Comparison of ENCODE assay signal across 14 cellular contexts in genomic region chr3:30637310-30638227, GRCh38. TPM values are rescaled to one million over a fixed set of nuclear protein-coding genes. Genes with fewer than 3 reads are reported as not detected.
DNase-seq lines count a peak whose midpoint lies in the region; ATAC-seq and TF ChIP-seq lines count a peak whose summit lies in the region.
"Had no signal": no experiment of that assay in that cellular context is flagged by ENCODE, and none has a peak within 500 bp of the region (broad histone marks: within the 10 kb centered on the region; RNA-seq: fewer than 3 reads in every experiment).

No MANE protein-coding gene starts in this region.

- no peaks in the 10 kb centered on the region for H3K27me3 ChIP-seq in SU-DHL-6 (ENCODE audit: low read length)

- H2AFZ ChIP-seq in SU-DHL-6 (ENCODE audit: low read depth, low read length, severe bottlenecking), result no peak overlapping the region

- H3K9ac ChIP-seq in SU-DHL-6 (ENCODE audit: low read length), result no peak overlapping the region

- H3K9me2 ChIP-seq in SU-DHL-6 (replicated peaks; ENCODE audit: insufficient read depth, low read length), result no peaks in the 10 kb centered on the region

- H3K27ac ChIP-seq in SU-DHL-6 (ENCODE audit: low read depth, low read length), result peak overlapping the region; percentile 65

- peaks cover 39% of the 10 kb centered on the region for H3K36me3 Mint-ChIP-seq in activated naive CD4-positive, alpha-beta T cell treated with anti-CD3 and anti-CD28 coated beads, Interleukin-2, amount 50 U/mL, for 24 hours
- H3K36me3 Mint-ChIP-seq in central memory CD8-positive, alpha-beta T cell (ENCODE audit: insufficient read depth), result peaks cover 17% of the 10 kb centered on the region
- peaks cover 38% of the 10 kb centered on the region for H3K36me3 Mint-ChIP-seq in stimulated activated memory B cell treated with anti-CD40 and anti-IgM and Interleukin-4, amounts not matched to agents 10 μg/mL and 1 μg/mL and 100 μg/mL, for 72 hours

- peak overlapping the region; percentile 98 for H3K27ac Mint-ChIP-seq in activated naive CD4-positive, alpha-beta T cell treated with anti-CD3 and anti-CD28 coated beads, Interleukin-2, amount 50 U/mL, for 24 hours
- peak overlapping the region; percentile 84 for H3K27ac Mint-ChIP-seq in central memory CD8-positive, alpha-beta T cell (ENCODE audit: low read depth)
- H3K27ac Mint-ChIP-seq in stimulated activated memory B cell treated with anti-CD40 and anti-IgM and Interleukin-4, amounts not matched to agents 10 μg/mL and 1 μg/mL and 100 μg/mL, for 72 hours, result peak overlapping the region; percentile 90

- no peak for DNase-seq in activated naive CD4-positive, alpha-beta T cell treated with Interleukin-2 at 50 U/mL for 16 hours
- DNase-seq in central memory CD8-positive, alpha-beta T cell (ENCODE audit: low spot score in 2 of 2), result no peak
- DNase-seq in amygdala (lab: John Stamatoyannopoulos, UW) (no peak), cerebellum (ENCODE audit: low spot score) (no peak)
- DNase-seq: activated CD4-positive, alpha-beta T cell treated with anti-CD3 and anti-CD28 coated beads, Interleukin-2, amount 50 U/mL, for 4 hours; effector CD4-positive, alpha-beta T cell; midbrain; NCI-H187; occipital lobe; SIG-M5 had no signal

- H4K20me1 ChIP-seq in SU-DHL-6 (ENCODE audit: low read depth, low read length), result no peaks in the 10 kb centered on the region

- H3K36me3 ChIP-seq in SU-DHL-6 (ENCODE audit: low read length), result no peaks in the 10 kb centered on the region

- H3K27me3 Mint-ChIP-seq in activated naive CD4-positive, alpha-beta T cell treated with anti-CD3 and anti-CD28 coated beads, Interleukin-2, amount 50 U/mL, for 24 hours, result no peaks in the 10 kb centered on the region
- no peaks in the 10 kb centered on the region for H3K27me3 Mint-ChIP-seq in central memory CD8-positive, alpha-beta T cell
- H3K27me3 Mint-ChIP-seq in stimulated activated memory B cell treated with anti-CD40 and anti-IgM and Interleukin-4, amounts not matched to agents 10 μg/mL and 1 μg/mL and 100 μg/mL, for 72 hours, result no peaks in the 10 kb centered on the region

- peak overlapping the region; percentile 76 for H3K4me3 Mint-ChIP-seq in activated naive CD4-positive, alpha-beta T cell treated with anti-CD3 and anti-CD28 coated beads, Interleukin-2, amount 50 U/mL, for 24 hours
- H3K4me3 Mint-ChIP-seq in central memory CD8-positive, alpha-beta T cell, result peak overlapping the region; percentile 70
- peak overlapping the region; percentile 41 for H3K4me3 Mint-ChIP-seq in stimulated activated memory B cell treated with anti-CD40 and anti-IgM and Interleukin-4, amounts not matched to agents 10 μg/mL and 1 μg/mL and 100 μg/mL, for 72 hours

- peaks cover 41% of the 10 kb centered on the region for H3F3A ChIP-seq in SU-DHL-6 (ENCODE audit: insufficient read depth)

- H3K4me2 ChIP-seq in SU-DHL-6 (ENCODE audit: low read depth, low read length, poor library complexity, severe bottlenecking), result peak overlapping the region; percentile 31

- no peak overlapping the region for H3K4me3 ChIP-seq in SU-DHL-6 (ENCODE audit: insufficient read depth, low read length, poor library complexity, severe bottlenecking)

- no peak for TF ChIP-seq CTCF in SU-DHL-6 (IDR thresholded peaks at IDR 0.05; ENCODE audit: insufficient read depth, low read length, poor library complexity, severe bottlenecking)

- H3K79me2 ChIP-seq in SU-DHL-6 (ENCODE audit: insufficient read depth, low read length), result peaks cover 98% of the 10 kb centered on the region

- ATAC-seq in central memory CD8-positive, alpha-beta T cell (replicated peaks; ENCODE audit: extremely low read depth, poor library complexity, severe bottlenecking), result no peak
- no peak for ATAC-seq in stimulated activated memory B cell treated with anti-CD40 and anti-IgM and Interleukin-4, amounts not matched to agents 10 μg/mL and 1 μg/mL and 100 μg/mL, for 72 hours
- no peak for ATAC-seq in HG03521 (IDR thresholded peaks at IDR 0.05; ENCODE audit: unreplicated experiment)

- H3K9me3 Mint-ChIP-seq in activated naive CD4-positive, alpha-beta T cell treated with anti-CD3 and anti-CD28 coated beads, Interleukin-2, amount 50 U/mL, for 24 hours, result no peaks in the 10 kb centered on the region
- H3K9me3 Mint-ChIP-seq in central memory CD8-positive, alpha-beta T cell, result peaks cover 5% of the 10 kb centered on the region
- H3K9me3 Mint-ChIP-seq in stimulated activated memory B cell treated with anti-CD40 and anti-IgM and Interleukin-4, amounts not matched to agents 10 μg/mL and 1 μg/mL and 100 μg/mL, for 72 hours, result no peaks in the 10 kb centered on the region

- H3K9me3 ChIP-seq in SU-DHL-6 (ENCODE audit: insufficient read depth, low read length), result no peaks in the 10 kb centered on the region

- peaks cover 88% of the 10 kb centered on the region for H3K4me1 Mint-ChIP-seq in activated naive CD4-positive, alpha-beta T cell treated with anti-CD3 and anti-CD28 coated beads, Interleukin-2, amount 50 U/mL, for 24 hours
- H3K4me1 Mint-ChIP-seq in central memory CD8-positive, alpha-beta T cell, result peaks cover 87% of the 10 kb centered on the region
- peaks cover 87% of the 10 kb centered on the region for H3K4me1 Mint-ChIP-seq in stimulated activated memory B cell treated with anti-CD40 and anti-IgM and Interleukin-4, amounts not matched to agents 10 μg/mL and 1 μg/mL and 100 μg/mL, for 72 hours

RNA-seq across cellular contexts. Expression of gene TGFBR2, which starts 31.2 kb away (rescaled TPM):
- 12.1 TPM for total RNA-seq in cerebellum
